ENCODE assay signal across 12 cellular contexts in genomic region chr19:48639483-48640375, GRCh38. TPM values are rescaled to one million over a fixed set of nuclear protein-coding genes. Genes with fewer than 3 reads are reported as not detected.
DNase-seq lines count a peak whose midpoint lies in the region; ATAC-seq and TF ChIP-seq lines count a peak whose summit lies in the region.
"Had no signal": no experiment of that assay in that cellular context is flagged by ENCODE, and none has a peak within 500 bp of the region (broad histone marks: within the 10 kb centered on the region; RNA-seq: fewer than 3 reads in every experiment).

No MANE protein-coding gene starts in this region.

- H3K4me1 ChIP-seq in IMR-90 (ENCODE audit: control insufficient read depth, insufficient read depth, low read length) (peaks cover 9% of the 10 kb centered on the region), parathyroid adenoma (peaks cover 14% of the 10 kb centered on the region)

- H3K9me3 ChIP-seq in IMR-90 (ENCODE audit: control insufficient read depth, insufficient read depth, low read length), result no peaks in the 10 kb centered on the region
- H3K9me3 ChIP-seq in parathyroid adenoma (ENCODE audit: control insufficient read depth, low read length), result no peaks in the 10 kb centered on the region
- H3K9me3 ChIP-seq: right atrium auricular region had no signal

- H3K23ac ChIP-seq in IMR-90 (ENCODE audit: low read depth, low read length), result no peak overlapping the region

- no peak for TF ChIP-seq RAD21 in IMR-90 (IDR thresholded peaks at IDR 0.05; ENCODE audit: low read length)

- no peak overlapping the region for H4K5ac ChIP-seq in IMR-90 (ENCODE audit: low read depth, low read length)

- no peak overlapping the region for H3K27ac ChIP-seq in IMR-90 (ENCODE audit: insufficient read depth, low read length)
- H3K27ac ChIP-seq in cingulate gyrus (ENCODE audit: low read depth, low read length), result peak overlapping the region; percentile 29
- H3K27ac ChIP-seq in parathyroid adenoma, result no peak overlapping the region

- H3K4me3 Mint-ChIP-seq in Calu3 (ENCODE audit: low read depth, unreplicated experiment), result peak overlapping the region; percentile 70

- TF ChIP-seq POLR2A in IMR-90 (IDR thresholded peaks at IDR 0.05; ENCODE audit: low read depth, low read length), result no peak

- H3K9me1 ChIP-seq in IMR-90 (ENCODE audit: insufficient read depth, low read length), result peaks cover 10% of the 10 kb centered on the region

- no peaks in the 10 kb centered on the region for H3K27me3 ChIP-seq in IMR-90 (ENCODE audit: control insufficient read depth, insufficient read depth, low read length)
- no peaks in the 10 kb centered on the region for H3K27me3 ChIP-seq in parathyroid adenoma (ENCODE audit: control insufficient read depth, insufficient read depth, low read length)
- H3K27me3 ChIP-seq: right atrium auricular region had no signal

- no peak overlapping the region for H3K14ac ChIP-seq in IMR-90 (replicated peaks; ENCODE audit: low read depth, low read length)

- H2BK120ac ChIP-seq in IMR-90 (ENCODE audit: low read depth, low read length), result no peak overlapping the region

- intact Hi-C loops in Calu3 (cut with micrococcal nuclease; ENCODE audit: unreplicated experiment) (loop anchor here (5.0 kb wide), 1 partner anchor 328 kb away; the partner anchor contains the start of gene FTL), IMR-90 (cut with micrococcal nuclease) (loop anchor here (10.0 kb wide), 1 partner anchor 325 kb away; the partner anchor contains the start of gene FTL)

- peak overlapping the region; percentile 80 for H3K27ac Mint-ChIP-seq in Calu3 (ENCODE audit: unreplicated experiment)
- H3K27ac Mint-ChIP-seq: T-helper 2 cell treated with Interferon-gamma antibody and Interleukin-4, amounts not matched to agents 5 μg/mL and 100 μg/mL, for 36 hours had no signal

- peaks cover 4% of the 10 kb centered on the region; the same call in 1 of the 2 replicates for H4K20me1 ChIP-seq in IMR-90 (ENCODE audit: insufficient read depth, low read length)

- no peak overlapping the region for H2AK9ac ChIP-seq in IMR-90 (replicated peaks; ENCODE audit: low read depth, low read length, poor library complexity)

- in situ Hi-C loops in IMR-90 (cut with MboI; ENCODE audit: low sequenced_read_pairs), result loop anchor here (10.0 kb wide), 2 partner anchors 195 to 325 kb away; partner anchors contain the start of genes FTL and HSD17B14

- peaks cover 58% of the 10 kb centered on the region for H3K27me3 Mint-ChIP-seq in Calu3 (ENCODE audit: unreplicated experiment)

- H3K4me2 ChIP-seq in IMR-90 (ENCODE audit: low read depth, low read length) (no peak overlapping the region), parathyroid adenoma (ENCODE audit: low read length) (peak overlapping the region; percentile 82)

- DNase-seq in Calu3 (no peak), IMR-90 (no peak), dedifferentiated amniotic fluid mesenchymal stem cell (ENCODE audit: extremely low spot score) (no peak), NCI-H187 (lab: John Stamatoyannopoulos, UW) (no peak), hepatic stellate cell (ENCODE audit: low spot score) (no peak)
- DNase-seq: activated gamma-delta T cell treated with Interleukin-2 at 50 U/mL for 16 hours, NCI-H1694 had no signal

- H2BK15ac ChIP-seq in IMR-90 (ENCODE audit: low read depth, low read length), result no peak overlapping the region

- H2BK20ac ChIP-seq in IMR-90 (ENCODE audit: low read depth, low read length), result no peak overlapping the region

- H3K4ac ChIP-seq in IMR-90 (ENCODE audit: low read depth, low read length), result no peak overlapping the region

- H2AFZ ChIP-seq in IMR-90 (replicated peaks; ENCODE audit: low read length, poor library complexity), result peak overlapping the region; percentile 68
- no peak overlapping the region for H2AFZ ChIP-seq in parathyroid adenoma

- dilution Hi-C loops in IMR-90 (cut with HindIII; ENCODE audit: low sequenced_read_pairs, unreplicated experiment), result no loop called here

- H3K4me3 ChIP-seq in IMR-90 (ENCODE audit: insufficient read depth, low read depth, low read length), result no peak overlapping the region
- peak overlapping the region; percentile 59 for H3K4me3 ChIP-seq in parathyroid adenoma (ENCODE audit: low read depth, low read length)
- H3K4me3 ChIP-seq: right atrium auricular region had no signal

- H2BK5ac ChIP-seq in IMR-90 (ENCODE audit: low read depth, low read length, poor library complexity, severe bottlenecking), result no peak overlapping the region

- H3K9ac ChIP-seq in IMR-90 (ENCODE audit: low read depth, low read length) (no peak overlapping the region), parathyroid adenoma (no peak overlapping the region)

- no TSS peak for BruUV-seq in Calu3 (replicated peaks; lab: Mats Ljungman, UMichigan)
- BruUV-seq in IMR-90 (replicated peaks; lab: Mats Ljungman, UMichigan), result no TSS peak

- CTCF ChIA-PET in Calu3 (lab: Charles Lee), result interaction anchor here (0.6 to 0.7 kb wide), 3 partner anchors 23 to 137 kb away, joined by 3 to 4 read pairs (median 4); no protein-coding TSS in a partner anchor
- CTCF ChIA-PET in IMR-90 (lab: Yijun Ruan, JAX), result no interaction called here

- H3K36me3 ChIP-seq in IMR-90 (ENCODE audit: control insufficient read depth, insufficient read depth, low read length), result no peaks in the 10 kb centered on the region
- no peaks in the 10 kb centered on the region for H3K36me3 ChIP-seq in parathyroid adenoma (ENCODE audit: control insufficient read depth, insufficient read depth, low read length)
- H3K36me3 ChIP-seq: right atrium auricular region had no signal

- ATAC-seq in IMR-90 (ENCODE audit: low read depth), result no peak
- no peak for ATAC-seq in GM21526 (IDR thresholded peaks at IDR 0.05; ENCODE audit: low FRiP score, unreplicated experiment)

- 68% methylated on average over 10 of the region's 33 CpGs; no CpG with 5 or more reads in 1 of the 2 experiments for WGBS in IMR-90 (ENCODE audit: extremely low coverage in 2 of 2, insufficient read length in 1 of 2), 2 experiments

- H4K8ac ChIP-seq in IMR-90 (ENCODE audit: low read depth in 2 of 2, low read length in 2 of 2), result no peak overlapping the region

- TF ChIP-seq CTCF in Calu3 (IDR thresholded peaks at IDR 0.05; ENCODE audit: unreplicated experiment) (no peak), IMR-90 (conservative IDR thresholded peaks at IDR 0.05; ENCODE audit: low read depth, low read length) (no peak), parathyroid adenoma (IDR thresholded peaks at IDR 0.05) (no peak)

- H3K9me3 Mint-ChIP-seq in Calu3 (ENCODE audit: low read depth, unreplicated experiment), result peaks cover 3% of the 10 kb centered on the region

- H3K18ac ChIP-seq in IMR-90 (ENCODE audit: low read depth, low read length), result no peak overlapping the region

- POLR2A ChIA-PET in IMR-90 (lab: Charles Lee; ENCODE audit: unreplicated experiment), result no interaction called here

- peaks cover 35% of the 10 kb centered on the region for H3K4me1 Mint-ChIP-seq in Calu3 (ENCODE audit: low read depth, unreplicated experiment)

- peaks cover 3% of the 10 kb centered on the region for H3K79me2 ChIP-seq in parathyroid adenoma

- peaks cover 45% of the 10 kb centered on the region for H3K36me3 Mint-ChIP-seq in Calu3 (ENCODE audit: insufficient read depth, unreplicated experiment)

- no peak overlapping the region for H4K91ac ChIP-seq in IMR-90 (ENCODE audit: insufficient read depth, low read depth, low read length)

- peak overlapping the region; percentile 73; the same call in 1 of the 2 replicates for H2AK5ac ChIP-seq in IMR-90 (ENCODE audit: low read depth, low read length)

- peaks cover 0 to 9% of the 10 kb centered on the region in 2 experiments; a peak in 2 of 4 replicates for H3K79me1 ChIP-seq in IMR-90 (ENCODE audit: low read depth in 1 of 2, low read length in 2 of 2)

- no peak overlapping the region for H3K56ac ChIP-seq in IMR-90 (ENCODE audit: extremely low read depth, insufficient read depth, low read length)

TF ChIP-seq in IMR-90, 13 proteins besides CTCF, POLR2A, EP300 and RAD21 (continues in another document):
- TF ChIP-seq SMC3 (IDR thresholded peaks at IDR 0.05; ENCODE audit: low read depth, low read length) (no peak), USF2 (IDR thresholded peaks at IDR 0.05; ENCODE audit: low read depth, low read length) (no peak), NFE2L2 (IDR thresholded peaks at IDR 0.05; ENCODE audit: low read depth, low read length) (no peak), MAZ (IDR thresholded peaks at IDR 0.05; ENCODE audit: borderline replicate concordance, low read depth, low read length) (no peak), FOS (IDR thresholded peaks at IDR 0.05; ENCODE audit: low read depth, low read length) (no peak)

RNA-seq across cellular contexts. Expression of gene DBP, which starts 2.5 kb away (rescaled TPM):
- total RNA-seq in Calu3 (2022) (4.3 and 4.9 TPM in 2 replicates), IMR-90 (2012; rRNA removed) (2.5 and 3.6 TPM in 2 replicates)
- polyA plus RNA-seq in IMR-90 (2012; rRNA removed), result 3.0 and 3.6 TPM in 2 replicates
- 2.9 and 6.3 TPM in 2 replicates for polyA plus RNA-seq in IMR-90 (2012; cell fraction: cytosol; rRNA removed)
- 2.2 and 2.6 TPM in 2 replicates for polyA plus RNA-seq in IMR-90 (2012; cell fraction: nucleus; rRNA removed; ENCODE audit: low replicate concordance)

RNA-seq across cellular contexts. Expression of gene CA11, which starts 6.3 kb away (rescaled TPM):
- total RNA-seq in Calu3 (2022), result 2.1 and 5.1 TPM in 2 replicates
- total RNA-seq in IMR-90 (2012; rRNA removed), result 1.3 and 1.7 TPM in 2 replicates
- polyA plus RNA-seq in IMR-90 (2012; rRNA removed), result 2.7 and 2.9 TPM in 2 replicates
- polyA plus RNA-seq in IMR-90 (2012; cell fraction: cytosol; rRNA removed), result 2.7 and 4.7 TPM in 2 replicates
- polyA plus RNA-seq in IMR-90 (2012; cell fraction: nucleus; rRNA removed; ENCODE audit: low replicate concordance), result 2.7 and 3.3 TPM in 2 replicates

RNA-seq across cellular contexts. Expression of gene SPHK2, which starts 20.4 kb away (rescaled TPM):
- 20.5 and 24.2 TPM in 2 replicates for total RNA-seq in Calu3 (2022)
- 1.6 and 1.7 TPM in 2 replicates for total RNA-seq in IMR-90 (2012; rRNA removed)
- polyA plus RNA-seq in IMR-90 (2012; rRNA removed), result 9.9 and 11.9 TPM in 2 replicates
- 10.3 and 12.8 TPM in 2 replicates for polyA plus RNA-seq in IMR-90 (2012; cell fraction: cytosol; rRNA removed)
- polyA plus RNA-seq in IMR-90 (2012; cell fraction: nucleus; rRNA removed; ENCODE audit: low replicate concordance), result 24.1 and 56.8 TPM in 2 replicates

RNA-seq across cellular contexts. Expression of gene RPL18, which starts 20.8 kb away (rescaled TPM):
- 1,224 and 1,339 TPM in 2 replicates for total RNA-seq in Calu3 (2022)
- 1,909 and 2,552 TPM in 2 replicates for total RNA-seq in IMR-90 (2012; rRNA removed)
- polyA plus RNA-seq in IMR-90 (2012; rRNA removed), result 1,897 and 2,254 TPM in 2 replicates
- polyA plus RNA-seq in IMR-90 (2012; cell fraction: cytosol; rRNA removed), result 2,745 and 3,594 TPM in 2 replicates
- 695 and 912 TPM in 2 replicates for polyA plus RNA-seq in IMR-90 (2012; cell fraction: nucleus; rRNA removed; ENCODE audit: low replicate concordance)

RNA-seq across cellular contexts. Expression of gene FAM83E, which starts 24.9 kb away (rescaled TPM):
- total RNA-seq in Calu3 (2022), result 8.2 and 13.3 TPM in 2 replicates
- 0.36 and 0.56 TPM in 2 replicates for total RNA-seq in IMR-90 (2012; rRNA removed)
- polyA plus RNA-seq in IMR-90 (2012; rRNA removed), result 0.05 and 0.17 TPM in 2 replicates
- not detected in 2 replicates for polyA plus RNA-seq in IMR-90 (2012; cell fraction: cytosol; rRNA removed)
- polyA plus RNA-seq in IMR-90 (2012; cell fraction: nucleus; rRNA removed; ENCODE audit: low replicate concordance), result 0.11 and 0.25 TPM in 2 replicates
- total RNA-seq: right atrium auricular region had no signal
